In the genomic region with DNA sequence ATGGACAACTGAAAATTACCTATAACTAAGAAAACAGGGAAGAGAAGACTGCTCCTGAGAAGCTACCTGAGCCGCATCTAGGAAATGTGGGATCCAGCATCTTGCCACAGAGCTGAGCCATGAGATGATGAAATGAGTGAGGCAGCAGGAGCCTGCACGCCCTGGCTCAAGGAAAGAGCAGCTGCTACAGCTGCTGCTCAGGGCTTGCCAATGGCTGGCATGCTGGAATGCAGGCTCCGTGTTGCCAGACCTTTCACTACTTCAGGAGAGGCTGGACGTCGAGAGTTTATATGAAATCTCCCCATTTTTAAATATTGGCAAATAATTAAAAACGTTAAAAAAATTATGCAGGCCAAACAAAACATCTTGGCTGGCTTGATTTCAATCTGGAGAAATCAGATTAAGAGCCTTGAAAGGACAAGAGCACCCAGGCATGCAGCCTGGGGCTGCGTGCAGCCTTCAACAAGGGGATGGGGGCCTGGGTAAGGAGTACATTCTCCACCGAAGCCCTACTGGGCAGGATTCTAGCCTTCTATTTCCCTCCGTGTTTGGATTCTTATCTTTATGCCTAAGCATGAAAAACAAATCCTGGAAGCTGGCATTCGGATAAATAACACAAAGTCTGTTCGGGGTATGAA, we compare ENCODE assay signal across 1 cellular context.
TF ChIP-seq lines count a peak whose summit lies in the region.

No MANE protein-coding gene starts in this region.

TF ChIP-seq in GM23338, 12 proteins besides CTCF, POLR2A, EP300 and RAD21 (continued from another document):
- TF ChIP-seq, protein P1, sequence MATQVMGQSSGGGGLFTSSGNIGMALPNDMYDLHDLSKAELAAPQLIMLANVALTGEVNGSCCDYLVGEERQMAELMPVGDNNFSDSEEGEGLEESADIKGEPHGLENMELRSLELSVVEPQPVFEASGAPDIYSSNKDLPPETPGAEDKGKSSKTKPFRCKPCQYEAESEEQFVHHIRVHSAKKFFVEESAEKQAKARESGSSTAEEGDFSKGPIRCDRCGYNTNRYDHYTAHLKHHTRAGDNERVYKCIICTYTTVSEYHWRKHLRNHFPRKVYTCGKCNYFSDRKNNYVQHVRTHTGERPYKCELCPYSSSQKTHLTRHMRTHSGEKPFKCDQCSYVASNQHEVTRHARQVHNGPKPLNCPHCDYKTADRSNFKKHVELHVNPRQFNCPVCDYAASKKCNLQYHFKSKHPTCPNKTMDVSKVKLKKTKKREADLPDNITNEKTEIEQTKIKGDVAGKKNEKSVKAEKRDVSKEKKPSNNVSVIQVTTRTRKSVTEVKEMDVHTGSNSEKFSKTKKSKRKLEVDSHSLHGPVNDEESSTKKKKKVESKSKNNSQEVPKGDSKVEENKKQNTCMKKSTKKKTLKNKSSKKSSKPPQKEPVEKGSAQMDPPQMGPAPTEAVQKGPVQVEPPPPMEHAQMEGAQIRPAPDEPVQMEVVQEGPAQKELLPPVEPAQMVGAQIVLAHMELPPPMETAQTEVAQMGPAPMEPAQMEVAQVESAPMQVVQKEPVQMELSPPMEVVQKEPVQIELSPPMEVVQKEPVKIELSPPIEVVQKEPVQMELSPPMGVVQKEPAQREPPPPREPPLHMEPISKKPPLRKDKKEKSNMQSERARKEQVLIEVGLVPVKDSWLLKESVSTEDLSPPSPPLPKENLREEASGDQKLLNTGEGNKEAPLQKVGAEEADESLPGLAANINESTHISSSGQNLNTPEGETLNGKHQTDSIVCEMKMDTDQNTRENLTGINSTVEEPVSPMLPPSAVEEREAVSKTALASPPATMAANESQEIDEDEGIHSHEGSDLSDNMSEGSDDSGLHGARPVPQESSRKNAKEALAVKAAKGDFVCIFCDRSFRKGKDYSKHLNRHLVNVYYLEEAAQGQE (IDR thresholded peaks at IDR 0.05; ENCODE audit: unreplicated experiment): no peak
- TF ChIP-seq EZH2phosphoT487 (IDR thresholded peaks at IDR 0.05; ENCODE audit: unreplicated experiment): no peak
- no peak for TF ChIP-seq ZNF114 (CRISPR knock-in tag; IDR thresholded peaks at IDR 0.05)
- no peak for TF ChIP-seq CREB1 (CRISPR knock-in tag; IDR thresholded peaks at IDR 0.05; ENCODE audit: low read depth)
